Comparison of ENCODE assay signal across 30 cellular contexts in genomic region chr2:237551071-237551574, GRCh38. TPM values are rescaled to one million over a fixed set of nuclear protein-coding genes. Genes with fewer than 3 reads are reported as not detected.
"Had no signal": no experiment of that assay in that cellular context is flagged by ENCODE, and none has a peak within 500 bp of the region (broad histone marks: within the 10 kb centered on the region; RNA-seq: fewer than 3 reads in every experiment).

No MANE protein-coding gene starts in this region.

- H3K4me1 ChIP-seq: body of pancreas, psoas muscle, right atrium auricular region had no signal

- H3K36me3 Mint-ChIP-seq: natural killer cell; stimulated activated naive B cell treated with anti-CD40 and anti-IgM and Interleukin-4, amounts not matched to agents 10 μg/mL and 1 μg/mL and 100 μg/mL, for 72 hours had no signal

- H3K9me3 Mint-ChIP-seq: natural killer cell had no signal

- ATAC-seq: activated CD8-positive, alpha-beta T cell treated with anti-CD3 and anti-CD28 coated beads, Interleukin-2, amount 10 ng/mL, durations not matched to agents 7 days and 5 days; activated naive CD8-positive, alpha-beta T cell treated with anti-CD3 and anti-CD28 coated beads, Interleukin-2, amount 50 U/mL, for 24 hours; body of pancreas; natural killer cell; psoas muscle; SK-N-SH treated with all-trans-retinoic acid at 6 μM for 48 hours; stimulated activated naive B cell treated with anti-CD40 and anti-IgM and Interleukin-4, amounts not matched to agents 10 μg/mL and 1 μg/mL and 100 μg/mL, for 72 hours had no signal

- DNase-seq: activated CD4-positive, alpha-beta T cell treated with anti-CD3 and anti-CD28 coated beads for 1 hour; activated CD4-positive, alpha-beta T cell treated with anti-CD3 and anti-CD28 coated beads, Interleukin-2, amount 50 U/mL, for 1 hour; activated CD8-positive, alpha-beta T cell treated with anti-CD3 and anti-CD28 coated beads, Interleukin-2, amount 10 ng/mL, durations not matched to agents 7 days and 5 days; activated gamma-delta T cell; activated naive CD4-positive, alpha-beta T cell treated with anti-CD3 and anti-CD28 coated beads, Interleukin-2, amount 50 U/mL, for 16 hours; activated naive CD8-positive, alpha-beta T cell treated with anti-CD3 and anti-CD28 coated beads, Interleukin-2, amount 50 U/mL, for 24 hours; anterior cingulate cortex; body of pancreas; effector CD8-positive, alpha-beta T cell; foreskin melanocyte; glutamatergic neuron; hippocampal formation; natural killer cell; ovary; stimulated activated CD4-positive, alpha-beta T cell treated with anti-CD3 and anti-CD28 coated beads, Interleukin-2, amount 100 ng/mL, for 48 hours; stimulated activated CD8-positive, alpha-beta memory T cell treated with anti-CD3 and anti-CD28 coated beads, Interleukin-4, amount 100 ng/mL, for 48 hours; stimulated activated naive B cell treated with anti-CD40 and anti-IgM and Interleukin-4, amounts not matched to agents 10 μg/mL and 1 μg/mL and 100 μg/mL, for 72 hours; upper lobe of left lung had no signal

- H3K4me3 ChIP-seq: body of pancreas, cardiac muscle cell, lung, ovary, psoas muscle, right atrium auricular region, smooth muscle cell, upper lobe of left lung had no signal

- H3K27ac ChIP-seq: body of pancreas, cardiac muscle cell, ovary, psoas muscle, right atrium auricular region had no signal

- H3K36me3 ChIP-seq: cardiac muscle cell, ovary had no signal

- H3K9me3 ChIP-seq: body of pancreas, ovary had no signal

- H3K27ac Mint-ChIP-seq: activated CD8-positive, alpha-beta T cell treated with anti-CD3 and anti-CD28 coated beads, Interleukin-2, amount 10 ng/mL, durations not matched to agents 7 days and 5 days; activated naive CD8-positive, alpha-beta T cell treated with anti-CD3 and anti-CD28 coated beads, Interleukin-2, amount 50 U/mL, for 24 hours; activated T-helper 1 cell treated with anti-CD3 and anti-CD28 coated beads, Interleukin-12 subunit alpha, Interleukin-12 subunit beta, Interleukin-2, Interleukin-4 antibody, amounts not matched to agents 30 ng/mL and 10 ng/mL and 1 ng/mL, durations not matched to agents 14 hours and 24 hours and 36 hours; dendritic cell treated with granulocyte-macrophage colony-stimulating factor and Interleukin-4, amounts not matched to agents 40 ng/mL and 50 ng/mL, for 4 days; mesothelial cell of epicardium; natural killer cell; stimulated activated naive B cell treated with anti-CD40 and anti-IgM and Interleukin-4, amounts not matched to agents 10 μg/mL and 1 μg/mL and 100 μg/mL, for 72 hours; T-helper 2 cell treated with Interferon-gamma antibody and Interleukin-4, amounts not matched to agents 5 μg/mL and 100 μg/mL, for 36 hours had no signal

- H3K4me3 Mint-ChIP-seq: activated CD8-positive, alpha-beta T cell treated with anti-CD3 and anti-CD28 coated beads, Interleukin-2, amount 10 ng/mL, durations not matched to agents 7 days and 5 days; activated naive CD8-positive, alpha-beta T cell treated with anti-CD3 and anti-CD28 coated beads, Interleukin-2, amount 50 U/mL, for 24 hours; activated T-helper 1 cell treated with anti-CD3 and anti-CD28 coated beads, Interleukin-12 subunit alpha, Interleukin-12 subunit beta, Interleukin-2, Interleukin-4 antibody, amounts not matched to agents 30 ng/mL and 10 ng/mL and 1 ng/mL, durations not matched to agents 14 hours and 24 hours and 36 hours; dendritic cell treated with granulocyte-macrophage colony-stimulating factor and Interleukin-4, amounts not matched to agents 40 ng/mL and 50 ng/mL, for 4 days; mesothelial cell of epicardium; natural killer cell; stimulated activated naive B cell treated with anti-CD40 and anti-IgM and Interleukin-4, amounts not matched to agents 10 μg/mL and 1 μg/mL and 100 μg/mL, for 72 hours; T-helper 2 cell treated with Interferon-gamma antibody and Interleukin-4, amounts not matched to agents 5 μg/mL and 100 μg/mL, for 36 hours had no signal

- H3K27me3 ChIP-seq: body of pancreas, cardiac muscle cell, ovary, right atrium auricular region, upper lobe of left lung had no signal

- H3K4me1 Mint-ChIP-seq: activated naive CD8-positive, alpha-beta T cell treated with anti-CD3 and anti-CD28 coated beads, Interleukin-2, amount 50 U/mL, for 24 hours; mesothelial cell of epicardium; natural killer cell; stimulated activated naive B cell treated with anti-CD40 and anti-IgM and Interleukin-4, amounts not matched to agents 10 μg/mL and 1 μg/mL and 100 μg/mL, for 72 hours had no signal

RNA-seq across cellular contexts. Expression of gene PRLH, which starts 15.3 kb away (rescaled TPM):
- total RNA-seq: activated CD8-positive, alpha-beta T cell treated with anti-CD3 and anti-CD28 coated beads, Interleukin-2, amount 10 ng/mL, durations not matched to agents 7 days and 5 days; activated T-helper 1 cell treated with anti-CD3 and anti-CD28 coated beads, Interleukin-12 subunit alpha, Interleukin-12 subunit beta, Interleukin-2, Interleukin-4 antibody, amounts not matched to agents 30 ng/mL and 10 ng/mL and 1 ng/mL, durations not matched to agents 14 hours and 24 hours and 36 hours; body of pancreas; cardiac muscle cell; lung; mesothelial cell of epicardium; natural killer cell; ovary; psoas muscle; right atrium auricular region; smooth muscle cell; upper lobe of left lung had no signal
- polyA plus RNA-seq: cardiac muscle cell, esophagus, lung, ovary, psoas muscle, smooth muscle cell, thymus had no signal

RNA-seq across cellular contexts. Expression of gene RAB17, which starts 39.4 kb away (rescaled TPM):
- total RNA-seq: activated T-helper 1 cell treated with anti-CD3 and anti-CD28 coated beads, Interleukin-12 subunit alpha, Interleukin-12 subunit beta, Interleukin-2, Interleukin-4 antibody, amounts not matched to agents 30 ng/mL and 10 ng/mL and 1 ng/mL, durations not matched to agents 14 hours and 24 hours and 36 hours; natural killer cell had no signal
